ENCODE assay signal across 15 cellular contexts in the genomic region with DNA sequence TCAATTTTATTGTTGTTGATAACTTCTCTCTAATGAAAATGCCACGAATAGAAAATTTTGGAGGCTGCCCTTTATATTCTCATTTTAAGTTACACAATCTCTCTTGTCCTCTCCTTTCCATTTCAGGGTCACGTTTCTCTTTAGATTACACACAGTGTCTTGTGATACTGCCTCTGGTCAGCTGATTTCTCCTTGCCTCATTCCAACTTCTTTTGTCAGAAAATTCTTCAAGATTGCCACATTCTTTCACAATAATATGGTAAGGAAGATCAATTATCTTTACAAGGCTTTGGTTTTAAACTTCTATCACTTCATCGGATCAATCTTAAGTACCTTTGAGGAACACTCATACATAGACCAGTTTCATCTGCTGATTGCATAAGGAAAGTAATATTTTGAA.
DNase-seq lines count a peak whose midpoint lies in the region; ATAC-seq and TF ChIP-seq lines count a peak whose summit lies in the region.
"Had no signal": no experiment of that assay in that cellular context is flagged by ENCODE, and none has a peak within 500 bp of the region (broad histone marks: within the 10 kb centered on the region; RNA-seq: fewer than 3 reads in every experiment).

No MANE protein-coding gene starts in this region.

- H2AFZ ChIP-seq in GM23248 (no peak overlapping the region), PC-3 (ENCODE audit: low read length) (no peak overlapping the region)

- no peaks in the 10 kb centered on the region for H3F3A ChIP-seq in GM23248 (ENCODE audit: insufficient read depth)
- H3F3A ChIP-seq in PC-3 (ENCODE audit: low read length, unreplicated experiment): no peaks in the 10 kb centered on the region

- WGBS in GM23248 (ENCODE audit: low coverage in 1 of 2, low lambda C conversion rate in 2 of 2, missing lambda C conversion rate in 2 of 2), 2 experiments: 50 to 53% methylated on average over 3 of the region's 3 CpGs

- POLR2A ChIA-PET in PC-3 (lab: Charles Lee; ENCODE audit: unreplicated experiment): no interaction called here

- no peaks in the 10 kb centered on the region for H3K79me2 ChIP-seq in GM23248 (ENCODE audit: insufficient read depth)
- no peaks in the 10 kb centered on the region for H3K79me2 ChIP-seq in PC-3 (ENCODE audit: low read length)

- intact Hi-C loops in PC-3 (cut with micrococcal nuclease): no loop called here

- in situ Hi-C loops in GM23248 (cut with MboI): no loop called here

- DNase-seq in GM23248: peak; percentile 34
- peak; percentile 35 to 42 for DNase-seq in cardiac fibroblast (ENCODE audit: low read depth in 2 of 2)
- peak; percentile 40 for DNase-seq in fibroblast of the aortic adventitia (ENCODE audit: low read depth)
- peak; percentile 19 for DNase-seq in retina
- DNase-seq in PC-3: no peak
- DNase-seq: AML-193, HFFc6, KG1, NCI-H1436, NCI-H2029 treated with DMSO at 0.1 percent for 48 hours, NCI-H774 had no signal

- H3K4me2 ChIP-seq in GM23248 (ENCODE audit: unreplicated experiment) (no peak overlapping the region), PC-3 (ENCODE audit: low read length) (no peak overlapping the region)
- H3K4me2 ChIP-seq: A549 had no signal

- H3K4me1 ChIP-seq in GM23248 (ENCODE audit: insufficient read depth): no peaks in the 10 kb centered on the region
- H3K4me1 ChIP-seq in PC-3 (ENCODE audit: insufficient read depth, low read length): no peaks in the 10 kb centered on the region
- H3K4me1 ChIP-seq: A549 had no signal

- H3K4me3 ChIP-seq in GM23248 (no peak overlapping the region), cardiac fibroblast (replicated peaks in 1 of 2; ENCODE audit: low read depth in 2 of 2, low read length in 2 of 2) (no peak overlapping the region), fibroblast of the aortic adventitia (ENCODE audit: low read depth, low read length) (no peak overlapping the region), PC-3 (ENCODE audit: low read length) (no peak overlapping the region)
- H3K4me3 ChIP-seq: A549 had no signal

- H3K9me3 ChIP-seq in GM23248 (ENCODE audit: low read depth): no peaks in the 10 kb centered on the region
- no peaks in the 10 kb centered on the region for H3K9me3 ChIP-seq in PC-3 (ENCODE audit: low read length)
- H3K9me3 ChIP-seq: A549 had no signal

- H4K20me1 ChIP-seq in GM23248 (ENCODE audit: insufficient read depth) (no peaks in the 10 kb centered on the region), PC-3 (ENCODE audit: low read length) (no peaks in the 10 kb centered on the region)

- CTCF ChIA-PET in PC-3 (lab: Charles Lee): no interaction called here

- no TSS peak for BruUV-seq in PC-3 (replicated peaks; lab: Mats Ljungman, UMichigan)

- H3K27me3 ChIP-seq in GM23248 (replicated peaks; ENCODE audit: insufficient read depth) (no peaks in the 10 kb centered on the region), PC-3 (ENCODE audit: low read length) (no peaks in the 10 kb centered on the region)

- H3K36me3 ChIP-seq in GM23248 (ENCODE audit: low read depth): no peaks in the 10 kb centered on the region
- H3K36me3 ChIP-seq in PC-3 (ENCODE audit: low read depth, low read length): no peaks in the 10 kb centered on the region

- H3K9ac ChIP-seq in GM23248 (no peak overlapping the region), PC-3 (ENCODE audit: low read length) (no peak overlapping the region)

- TF ChIP-seq CTCF in cardiac fibroblast (IDR thresholded peaks at IDR 0.05; ENCODE audit: low read depth, low read length): no peak
- no peak for TF ChIP-seq CTCF in fibroblast of the aortic adventitia (IDR thresholded peaks at IDR 0.05; ENCODE audit: insufficient read depth, low read length)
- TF ChIP-seq CTCF in PC-3 (conservative IDR thresholded peaks at IDR 0.05; ENCODE audit: low read depth, low read length): no peak

- H3K27ac ChIP-seq in GM23248 (no peak overlapping the region), PC-3 (ENCODE audit: low read length) (no peak overlapping the region)
- H3K27ac ChIP-seq: A549 had no signal

- no peaks in the 10 kb centered on the region for H3K9me2 ChIP-seq in GM23248 (ENCODE audit: insufficient read depth)
- H3K9me2 ChIP-seq in PC-3 (replicated peaks; ENCODE audit: low read length): no peaks in the 10 kb centered on the region

- no peak for ATAC-seq in GM18873 (IDR thresholded peaks at IDR 0.05; ENCODE audit: low FRiP score, unreplicated experiment)
- no peak for ATAC-seq in GM19395 (IDR thresholded peaks at IDR 0.05; ENCODE audit: unreplicated experiment)
- ATAC-seq in PC-3: no peak
- ATAC-seq: A549, Panc1 had no signal
